8 cellular contexts compared by ENCODE assay signal in genomic region chr2:19868224-19868623, GRCh38. TPM values are rescaled to one million over a fixed set of nuclear protein-coding genes. Genes with fewer than 3 reads are reported as not detected.
A peak's percentile ranks its signal among the peaks of the same experiment; 100 is the strongest.
DNase-seq lines count a peak whose midpoint lies in the region; ATAC-seq, FAIRE-seq and TF ChIP-seq lines count a peak whose summit lies in the region.

No MANE protein-coding gene starts in this region.

- intact Hi-C loops in posterior vena cava (cut with DNase I) = loop anchor here (10.0 kb wide), 4 partner anchors 503 to 1483 kb away; no protein-coding TSS in a partner anchor

- ATAC-seq in GM21447 (IDR thresholded peaks at IDR 0.05; ENCODE audit: unreplicated experiment) = peak; percentile 9

- peaks cover 32% of the 10 kb centered on the region for H3K27me3 Mint-ChIP-seq in astrocyte (ENCODE audit: low read depth, unreplicated experiment)

- no peaks in the 10 kb centered on the region for H3K79me2 ChIP-seq in astrocyte (ENCODE audit: insufficient read depth, low read length)

- H3K9ac ChIP-seq in astrocyte (ENCODE audit: low read length) = peak overlapping the region; percentile 56

- H3K4me1 ChIP-seq in astrocyte (ENCODE audit: insufficient read depth, low read length) = peaks cover 11% of the 10 kb centered on the region
- peaks cover 26% of the 10 kb centered on the region for H3K4me1 ChIP-seq in mononuclear cell (ENCODE audit: insufficient read depth, low read length)

- H4K20me1 ChIP-seq in astrocyte (ENCODE audit: insufficient read depth, low read length) = no peaks in the 10 kb centered on the region

- DNase-seq in AG09309 (ENCODE audit: low read depth) (no peak), astrocyte (ENCODE audit: low read depth) (no peak), T1000 (lab: John Stamatoyannopoulos, UW) (no peak), foreskin melanocyte (no peak), posterior vena cava (ENCODE audit: low spot score) (no peak), NCI-H748 (lab: John Stamatoyannopoulos, UW; ENCODE audit: unreplicated experiment) (no peak)

- no peak for FAIRE-seq in astrocyte (lab: Jason Lieb, UNC)

- H3K27ac Mint-ChIP-seq in astrocyte (ENCODE audit: unreplicated experiment) = no peak overlapping the region

- H3K4me1 Mint-ChIP-seq in astrocyte (ENCODE audit: low read depth, unreplicated experiment) = peaks cover 19% of the 10 kb centered on the region

- TF ChIP-seq CTCF in AG09309 (IDR thresholded peaks at IDR 0.05; ENCODE audit: control insufficient read depth, insufficient read depth, low read depth, low read length, missing control alignments) (no peak), astrocyte (IDR thresholded peaks at IDR 0.05; ENCODE audit: insufficient read depth, low read depth, low read length) (no peak)

- peak overlapping the region; percentile 90 for H3K4me2 ChIP-seq in astrocyte (ENCODE audit: low read length)

- no peaks in the 10 kb centered on the region for H3K36me3 ChIP-seq in astrocyte (ENCODE audit: insufficient read depth, low read length)

- no peak overlapping the region for H3K27ac ChIP-seq in astrocyte (ENCODE audit: low read depth, low read length)

- H3K36me3 Mint-ChIP-seq in astrocyte (ENCODE audit: low read depth, unreplicated experiment) = peaks cover 5% of the 10 kb centered on the region

- H3K4me3 ChIP-seq in AG09309 (ENCODE audit: control insufficient read depth, low read depth, low read length) (peak overlapping the region; percentile 36), astrocyte (ENCODE audit: insufficient read depth, low read depth, low read length) (peak overlapping the region; percentile 56), mononuclear cell (ENCODE audit: low read length) (peak overlapping the region; percentile 60)

- no peaks in the 10 kb centered on the region for H3K9me3 ChIP-seq in astrocyte (ENCODE audit: insufficient read depth, low read depth, low read length)
- no peaks in the 10 kb centered on the region for H3K9me3 ChIP-seq in mononuclear cell (ENCODE audit: low read depth, low read length)

- H3K9me3 Mint-ChIP-seq in astrocyte (ENCODE audit: unreplicated experiment) = peaks cover 6% of the 10 kb centered on the region

- H3K27me3 ChIP-seq in astrocyte (ENCODE audit: insufficient read depth, low read length) (peaks cover 8% of the 10 kb centered on the region), mononuclear cell (ENCODE audit: insufficient read depth, low read length) (no peaks in the 10 kb centered on the region)

- no peak overlapping the region for H3K4me3 Mint-ChIP-seq in astrocyte (ENCODE audit: unreplicated experiment)

- H2AFZ ChIP-seq in astrocyte (ENCODE audit: low read depth, low read length) = peak overlapping the region; percentile 80

RNA-seq across cellular contexts. Expression of gene TTC32, which starts 33.6 kb away (rescaled TPM):
- total RNA-seq in astrocyte (3.9 and 4.2 TPM in 2 replicates), mononuclear cell (42.2 TPM), posterior vena cava (1 to 10 TPM; 7.4 to 9.4 TPM)
